Comparison of ENCODE assay signal across 1 cellular context in genomic region chr9:73143606-73144328, GRCh38.
TF ChIP-seq lines count a peak whose summit lies in the region.

No MANE protein-coding gene starts in this region.

TF ChIP-seq in HCT116, 20 proteins besides CTCF, POLR2A, EP300 and RAD21 (continued from another document):
- no peak; the same call in 1 of the 2 replicates for TF ChIP-seq EGR1 (IDR thresholded peaks at IDR 0.05; ENCODE audit: low read depth)
- peak; percentile 87 for TF ChIP-seq FOSL1 (IDR thresholded peaks at IDR 0.05; ENCODE audit: low read depth)
- TF ChIP-seq ZNF274 (IDR thresholded peaks at IDR 0.05; ENCODE audit: low read depth, low read length), result no peak
- peak; percentile 86 for TF ChIP-seq CBX3 (IDR thresholded peaks at IDR 0.05; ENCODE audit: low read depth)
- peak; percentile 99 for TF ChIP-seq CEBPB (IDR thresholded peaks at IDR 0.05; ENCODE audit: low read depth)
TF ChIP-seq in HCT116: peak in this region for 11.
